Comparison of ENCODE assay signal across 9 cellular contexts in genomic region chr20:47160240-47160639, GRCh38.
"Had no signal": no experiment of that assay in that cellular context is flagged by ENCODE, and none has a peak within 500 bp of the region (broad histone marks: within the 10 kb centered on the region; RNA-seq: fewer than 3 reads in every experiment).

No MANE protein-coding gene starts in this region.

- H3K4me3 ChIP-seq: GM23248, HAP-1 had no signal

- H2AFZ ChIP-seq: GM23248 had no signal

- H3K27ac ChIP-seq: GM23248, HL-60 had no signal

- H3K27ac Mint-ChIP-seq: HFFc6, IgD-negative memory B cell had no signal

- H3K9me3 ChIP-seq: HAP-1 had no signal

- H3K4me1 ChIP-seq: HAP-1 had no signal

- H3K36me3 Mint-ChIP-seq: IgD-negative memory B cell had no signal

- DNase-seq: GM23248, GOT3, H7, HFFc6, KG1 had no signal

- H3K9me3 Mint-ChIP-seq: HFFc6, IgD-negative memory B cell had no signal

- ATAC-seq: HCT116 had no signal

- H3K9ac ChIP-seq: GM23248 had no signal

- H3K36me3 ChIP-seq: HAP-1 had no signal

- H3K4me3 Mint-ChIP-seq: HFFc6, IgD-negative memory B cell had no signal
